In genomic region chr21:20270365-20271055, GRCh38 we compare ENCODE assay signal across 23 cellular contexts.
"Had no signal": no experiment of that assay in that cellular context is flagged by ENCODE, and none has a peak within 500 bp of the region (broad histone marks: within the 10 kb centered on the region; RNA-seq: fewer than 3 reads in every experiment).

No MANE protein-coding gene starts in this region.

- H3K79me2 ChIP-seq: hepatocyte had no signal

- H3K4me3 ChIP-seq: coronary artery, esophagus muscularis mucosa, gastroesophageal sphincter, heart left ventricle, hepatocyte, lower lobe of right lung, neural progenitor cell, prostate gland, right atrium auricular region, stomach, thyroid gland had no signal

- H3K4me1 ChIP-seq: esophagus muscularis mucosa, foreskin keratinocyte, gastroesophageal sphincter, heart left ventricle, lower lobe of right lung, prostate gland, right atrium auricular region, stomach, thyroid gland had no signal

- H3K9ac ChIP-seq: neural progenitor cell had no signal

- H3K27me3 ChIP-seq: esophagus muscularis mucosa, foreskin keratinocyte, gastroesophageal sphincter, heart left ventricle, hepatocyte, neural progenitor cell, right atrium auricular region, stomach, thyroid gland had no signal

- DNase-seq: dermis blood vessel endothelial cell; effector memory CD4-positive, alpha-beta T cell; foreskin keratinocyte; heart left ventricle; immature natural killer cell; islet precursor cell; kidney glomerular epithelial cell; left ventricle myocardium superior; lower lobe of right lung; naive thymus-derived CD4-positive, alpha-beta T cell; stimulated activated CD4-positive, alpha-beta T cell treated with anti-CD3 and anti-CD28 coated beads, Interleukin-2, amount 100 ng/mL, for 24 hours; stimulated activated CD4-positive, alpha-beta T cell treated with anti-CD3 and anti-CD28 coated beads, Interleukin-4, amount 100 ng/mL, for 24 hours; stimulated activated naive CD4-positive, alpha-beta T cell treated with Interleukin-2 at 50 U/mL for 16 hours; stomach; thyroid gland had no signal

- H3K27ac ChIP-seq: coronary artery, esophagus muscularis mucosa, foreskin keratinocyte, gastroesophageal sphincter, heart left ventricle, hepatocyte, lower lobe of right lung, neural progenitor cell, prostate gland, right atrium auricular region, stomach, thyroid gland had no signal

- H3K36me3 ChIP-seq: esophagus muscularis mucosa, gastroesophageal sphincter, heart left ventricle, lower lobe of right lung, neural progenitor cell, prostate gland, right atrium auricular region, stomach, thyroid gland had no signal

- H3K9me3 ChIP-seq: esophagus muscularis mucosa, gastroesophageal sphincter, lower lobe of right lung, prostate gland, right atrium auricular region, thyroid gland had no signal

- FAIRE-seq: endothelial cell of umbilical vein had no signal

- H2AFZ ChIP-seq: hepatocyte, neural progenitor cell had no signal

- H3K4me2 ChIP-seq: hepatocyte, neural progenitor cell had no signal
